ENCODE assay signal across 13 cellular contexts in genomic region chr3:13353936-13354542, GRCh38.
DNase-seq lines count a peak whose midpoint lies in the region; ATAC-seq and TF ChIP-seq lines count a peak whose summit lies in the region.
"Had no signal": no experiment of that assay in that cellular context is flagged by ENCODE, and none has a peak within 500 bp of the region (broad histone marks: within the 10 kb centered on the region; RNA-seq: fewer than 3 reads in every experiment).

No MANE protein-coding gene starts in this region.

- no peaks in the 10 kb centered on the region for H3K9me2 ChIP-seq in MM.1S (replicated peaks; ENCODE audit: insufficient read depth, low read length)

- CTCF ChIA-PET in MCF 10A (lab: Yijun Ruan, JAX): interaction anchor here (0.6 to 1.3 kb wide), 4 partner anchors 11 to 1568 kb away, joined by 3 read pairs; no protein-coding TSS in a partner anchor

- TF ChIP-seq POLR2A in breast epithelium (IDR thresholded peaks at IDR 0.05): no peak

- H3K9me3 Mint-ChIP-seq in MCF 10A (ENCODE audit: unreplicated experiment): no peaks in the 10 kb centered on the region
- no peaks in the 10 kb centered on the region for H3K9me3 Mint-ChIP-seq in stimulated activated naive B cell treated with anti-CD40 and anti-IgM and Interleukin-4, amounts not matched to agents 10 μg/mL and 1 μg/mL and 100 μg/mL, for 72 hours

- no peaks in the 10 kb centered on the region for H4K20me1 ChIP-seq in MM.1S (ENCODE audit: insufficient read depth, low read length)

- H3K9ac ChIP-seq in MM.1S (ENCODE audit: low read length): no peak overlapping the region

- H3K4me3 Mint-ChIP-seq in MCF 10A (ENCODE audit: unreplicated experiment): no peak overlapping the region
- H3K4me3 Mint-ChIP-seq in stimulated activated naive B cell treated with anti-CD40 and anti-IgM and Interleukin-4, amounts not matched to agents 10 μg/mL and 1 μg/mL and 100 μg/mL, for 72 hours: peak overlapping the region in 1 of 2 donors; percentile 4

- H3K27me3 ChIP-seq in breast epithelium: no peaks in the 10 kb centered on the region
- H3K27me3 ChIP-seq in MM.1S (replicated peaks; ENCODE audit: insufficient read depth, low read length): no peaks in the 10 kb centered on the region
- H3K27me3 ChIP-seq: vagina had no signal

- no TSS peak for BruUV-seq in MCF 10A (replicated peaks; lab: Mats Ljungman, UMichigan)

- H3K27ac ChIP-seq in breast epithelium (no peak overlapping the region), MM.1S (ENCODE audit: low read length) (no peak overlapping the region)
- H3K27ac ChIP-seq: SK-N-MC, vagina had no signal

- H3K4me2 ChIP-seq in MM.1S (ENCODE audit: low read depth, low read length): no peak overlapping the region

- POLR2A ChIA-PET in MCF 10A (lab: Yijun Ruan, JAX): no interaction called here

- H3K4me1 ChIP-seq in breast epithelium (no peaks in the 10 kb centered on the region), MM.1S (ENCODE audit: low read length) (no peaks in the 10 kb centered on the region)
- H3K4me1 ChIP-seq: vagina had no signal

- no peaks in the 10 kb centered on the region for H3K27me3 Mint-ChIP-seq in MCF 10A (ENCODE audit: insufficient read depth, unreplicated experiment)
- no peaks in the 10 kb centered on the region for H3K27me3 Mint-ChIP-seq in stimulated activated naive B cell treated with anti-CD40 and anti-IgM and Interleukin-4, amounts not matched to agents 10 μg/mL and 1 μg/mL and 100 μg/mL, for 72 hours

- H3K79me2 ChIP-seq in MM.1S (ENCODE audit: low read length): peaks cover 12% of the 10 kb centered on the region

- no peak overlapping the region for H2AFZ ChIP-seq in MM.1S (ENCODE audit: low read length)

- H3K27ac Mint-ChIP-seq in MCF 10A (ENCODE audit: low read depth, unreplicated experiment): no peak overlapping the region
- peak overlapping the region; percentile 73 for H3K27ac Mint-ChIP-seq in stimulated activated naive B cell treated with anti-CD40 and anti-IgM and Interleukin-4, amounts not matched to agents 10 μg/mL and 1 μg/mL and 100 μg/mL, for 72 hours

- H3K9me3 ChIP-seq in breast epithelium: no peaks in the 10 kb centered on the region
- H3K9me3 ChIP-seq in MM.1S (replicated peaks; ENCODE audit: insufficient read depth, low read length): no peaks in the 10 kb centered on the region
- H3K9me3 ChIP-seq: vagina had no signal

- peak; percentile 11 for DNase-seq in MCF 10A (ENCODE audit: unreplicated experiment)
- no peak for DNase-seq in breast epithelium (ENCODE audit: low spot score in 2 of 2)
- DNase-seq in RKO (ENCODE audit: low spot score): peak; percentile 20
- no peak for DNase-seq in epithelial cell of proximal tubule (ENCODE audit: low read depth)
- DNase-seq in stimulated activated naive B cell treated with anti-CD40 and anti-IgM and Interleukin-4, amounts not matched to agents 10 μg/mL and 1 μg/mL and 100 μg/mL, for 72 hours: no peak
- DNase-seq in MM.1S: no peak
- DNase-seq in medulla oblongata (ENCODE audit: extremely low spot score): no peak
- DNase-seq: DMS 273 treated with DMSO at 0.1 percent for 48 hours; NCI-H1436 treated with DMSO at 0.1 percent for 48 hours; stimulated activated CD4-positive, alpha-beta T cell treated with anti-CD3 and anti-CD28 coated beads, Interleukin-2, amount 100 ng/mL, for 48 hours had no signal

- H3F3A ChIP-seq in MM.1S (ENCODE audit: insufficient read depth, low read length): no peaks in the 10 kb centered on the region

- H3K4me3 ChIP-seq in breast epithelium (no peak overlapping the region), epithelial cell of proximal tubule (ENCODE audit: low read depth, low read length) (no peak overlapping the region), MM.1S (ENCODE audit: low read length) (no peak overlapping the region)
- H3K4me3 ChIP-seq: SK-N-MC, vagina had no signal

- no peaks in the 10 kb centered on the region for H3K36me3 ChIP-seq in breast epithelium
- H3K36me3 ChIP-seq in MM.1S (replicated peaks; ENCODE audit: insufficient read depth, low read length): peaks cover 9% of the 10 kb centered on the region
- H3K36me3 ChIP-seq: vagina had no signal

- ATAC-seq in stimulated activated naive B cell treated with anti-CD40 and anti-IgM and Interleukin-4, amounts not matched to agents 10 μg/mL and 1 μg/mL and 100 μg/mL, for 72 hours (replicated peaks): no peak
- ATAC-seq in HG03108 (IDR thresholded peaks at IDR 0.05; ENCODE audit: unreplicated experiment): no peak

- peaks cover 6% of the 10 kb centered on the region for H3K36me3 Mint-ChIP-seq in MCF 10A (ENCODE audit: insufficient read depth, unreplicated experiment)
- H3K36me3 Mint-ChIP-seq in stimulated activated naive B cell treated with anti-CD40 and anti-IgM and Interleukin-4, amounts not matched to agents 10 μg/mL and 1 μg/mL and 100 μg/mL, for 72 hours: peaks cover 70 to 80% of the 10 kb centered on the region in 2 donors

- no peaks in the 10 kb centered on the region for H3K4me1 Mint-ChIP-seq in MCF 10A (ENCODE audit: insufficient read depth, unreplicated experiment)
- H3K4me1 Mint-ChIP-seq in stimulated activated naive B cell treated with anti-CD40 and anti-IgM and Interleukin-4, amounts not matched to agents 10 μg/mL and 1 μg/mL and 100 μg/mL, for 72 hours: peaks cover 30 to 43% of the 10 kb centered on the region in 2 donors

- TF ChIP-seq CTCF in MCF 10A (IDR thresholded peaks at IDR 0.05; ENCODE audit: unreplicated experiment) (no peak), breast epithelium (IDR thresholded peaks at IDR 0.05) (no peak), epithelial cell of proximal tubule (conservative IDR thresholded peaks at IDR 0.05; ENCODE audit: low read depth, low read length) (peak; percentile 53), MM.1S (IDR thresholded peaks at IDR 0.05; ENCODE audit: low read length) (no peak; the same call in 1 of the 2 replicates)

- intact Hi-C loops in MCF 10A (cut with micrococcal nuclease) (no loop called here), breast epithelium (cut with DNase I; ENCODE audit: low total_unique reads) (no loop called here)

Comparison
In these comparisons a context has a peak if more than half of its experiments do, and no peak if none do; other contexts are left out.
1. DNase-seq: peak in MCF 10A (single experiment) and RKO (single experiment); none in breast epithelium (0 of 2), epithelial cell of proximal tubule (single experiment), stimulated activated naive B cell treated with anti-CD40 and anti-IgM and Interleukin-4, amounts not matched to agents 10 μg/mL and 1 μg/mL and 100 μg/mL, for 72 hours (single experiment), MM.1S (single experiment) and medulla oblongata (single experiment).